ENCODE assay signal across 23 cellular contexts in genomic region chr2:233817305-233817980, GRCh38. TPM values are rescaled to one million over a fixed set of nuclear protein-coding genes. Genes with fewer than 3 reads are reported as not detected.
DNase-seq lines count a peak whose midpoint lies in the region; ATAC-seq and TF ChIP-seq lines count a peak whose summit lies in the region.
"Had no signal": no experiment of that assay in that cellular context is flagged by ENCODE, and none has a peak within 500 bp of the region (broad histone marks: within the 10 kb centered on the region; RNA-seq: fewer than 3 reads in every experiment).

No MANE protein-coding gene starts in this region.

- intact Hi-C loops in cardiac septum (cut with DNase I): no loop called here
- intact Hi-C loops in left ventricle myocardium superior (cut with micrococcal nuclease): no loop called here
- intact Hi-C loops in upper lobe of right lung (cut with DNase I): no loop called here

- no peak for ATAC-seq in left ventricle myocardium superior
- ATAC-seq in upper lobe of right lung: no peak
- no peak for ATAC-seq in GM18511 (IDR thresholded peaks at IDR 0.05; ENCODE audit: unreplicated experiment)
- ATAC-seq: activated CD4-positive, alpha-beta T cell treated with anti-CD3 and anti-CD28 coated beads for 36 hours; activated CD8-positive, alpha-beta memory T cell treated with anti-CD3 and anti-CD28 coated beads, Interleukin-2, amount 10 ng/mL, durations not matched to agents 7 days and 5 days; stimulated activated effector memory CD8-positive, alpha-beta T cell treated with anti-CD3 and anti-CD28 coated beads, Interleukin-12 subunit alpha, Interleukin-12 subunit beta, amount 100 ng/mL, for 72 hours had no signal

- peak; percentile 53 for DNase-seq in cardiac septum (ENCODE audit: low spot score)
- no peak for DNase-seq in left ventricle myocardium superior
- peak; percentile 48 for DNase-seq in fibroblast of mammary gland (ENCODE audit: low read depth)
- no peak for DNase-seq in neural progenitor cell (ENCODE audit: low spot score)
- DNase-seq in upper lobe of right lung: peak; percentile 35
- DNase-seq in activated T-cell treated with anti-CD3 and anti-CD28 coated beads for 4 hours: no peak
- DNase-seq in inferior parietal cortex (ENCODE audit: extremely low spot score): no peak
- DNase-seq: ACHN; activated CD4-positive, alpha-beta T cell treated with anti-CD3 and anti-CD28 coated beads for 36 hours; activated CD8-positive, alpha-beta memory T cell treated with anti-CD3 and anti-CD28 coated beads, Interleukin-2, amount 10 ng/mL, durations not matched to agents 7 days and 5 days; DMS79 treated with DMSO at 0.1 percent for 48 hours; foreskin melanocyte; GOT3; naive B cell; NCI-H1105 treated with DMSO at 0.1 percent for 48 hours; NCI-H2171 treated with DMSO at 0.1 percent for 48 hours; thyroid gland had no signal

- H3F3A ChIP-seq in neural progenitor cell (ENCODE audit: low read depth): no peaks in the 10 kb centered on the region

- no peak overlapping the region for H3K27ac Mint-ChIP-seq in neural progenitor cell
- H3K27ac Mint-ChIP-seq: activated CD4-positive, alpha-beta T cell treated with anti-CD3 and anti-CD28 coated beads for 36 hours; activated CD8-positive, alpha-beta memory T cell treated with anti-CD3 and anti-CD28 coated beads, Interleukin-2, amount 10 ng/mL, durations not matched to agents 7 days and 5 days; naive B cell; stimulated activated effector memory CD8-positive, alpha-beta T cell treated with anti-CD3 and anti-CD28 coated beads, Interleukin-12 subunit alpha, Interleukin-12 subunit beta, amount 100 ng/mL, for 72 hours had no signal

- no peaks in the 10 kb centered on the region for H3K36me3 Mint-ChIP-seq in neural progenitor cell
- H3K36me3 Mint-ChIP-seq: activated CD8-positive, alpha-beta memory T cell treated with anti-CD3 and anti-CD28 coated beads, Interleukin-2, amount 10 ng/mL, durations not matched to agents 7 days and 5 days; CD8-positive, alpha-beta memory T cell; naive B cell; stimulated activated effector memory CD8-positive, alpha-beta T cell treated with anti-CD3 and anti-CD28 coated beads, Interleukin-12 subunit alpha, Interleukin-12 subunit beta, amount 100 ng/mL, for 72 hours had no signal

- no peaks in the 10 kb centered on the region for H3K36me3 ChIP-seq in neural progenitor cell
- H3K36me3 ChIP-seq in upper lobe of right lung: no peaks in the 10 kb centered on the region
- H3K36me3 ChIP-seq: ascending aorta, prostate gland, thyroid gland had no signal

- H3K9me3 Mint-ChIP-seq in neural progenitor cell: no peaks in the 10 kb centered on the region
- H3K9me3 Mint-ChIP-seq: CD8-positive, alpha-beta memory T cell; naive B cell; stimulated activated effector memory CD8-positive, alpha-beta T cell treated with anti-CD3 and anti-CD28 coated beads, Interleukin-12 subunit alpha, Interleukin-12 subunit beta, amount 100 ng/mL, for 72 hours had no signal

- H3K4me2 ChIP-seq in neural progenitor cell: no peak overlapping the region

- H3K4me3 Mint-ChIP-seq in neural progenitor cell: peak overlapping the region; percentile 65
- H3K4me3 Mint-ChIP-seq: activated CD4-positive, alpha-beta T cell treated with anti-CD3 and anti-CD28 coated beads for 36 hours; activated CD8-positive, alpha-beta memory T cell treated with anti-CD3 and anti-CD28 coated beads, Interleukin-2, amount 10 ng/mL, durations not matched to agents 7 days and 5 days; naive B cell; stimulated activated effector memory CD8-positive, alpha-beta T cell treated with anti-CD3 and anti-CD28 coated beads, Interleukin-12 subunit alpha, Interleukin-12 subunit beta, amount 100 ng/mL, for 72 hours had no signal

- peaks cover 10% of the 10 kb centered on the region for H3K4me1 Mint-ChIP-seq in neural progenitor cell
- H3K4me1 Mint-ChIP-seq: activated CD4-positive, alpha-beta T cell treated with anti-CD3 and anti-CD28 coated beads for 36 hours; activated CD8-positive, alpha-beta memory T cell treated with anti-CD3 and anti-CD28 coated beads, Interleukin-2, amount 10 ng/mL, durations not matched to agents 7 days and 5 days; CD8-positive, alpha-beta memory T cell; naive B cell had no signal

- no peak overlapping the region for H3K27ac ChIP-seq in neural progenitor cell
- no peak overlapping the region for H3K27ac ChIP-seq in upper lobe of right lung
- H3K27ac ChIP-seq: ascending aorta, prostate gland, thyroid gland had no signal

- H3K9ac ChIP-seq in neural progenitor cell: no peak overlapping the region

- H4K20me1 ChIP-seq in neural progenitor cell (ENCODE audit: low read depth): no peaks in the 10 kb centered on the region

- H3K4me3 ChIP-seq in fibroblast of mammary gland (ENCODE audit: control insufficient read depth, low read depth, low read length) (no peak overlapping the region), neural progenitor cell (no peak overlapping the region), upper lobe of right lung (no peak overlapping the region)
- H3K4me3 ChIP-seq: ascending aorta, prostate gland, thyroid gland had no signal

- H3K27me3 Mint-ChIP-seq in neural progenitor cell (ENCODE audit: insufficient read depth, low read depth): peaks cover 4% of the 10 kb centered on the region

- no peak for TF ChIP-seq CTCF in fibroblast of mammary gland (conservative IDR thresholded peaks at IDR 0.05; ENCODE audit: control insufficient read depth, insufficient read depth, low read depth, low read length)
- no peak for TF ChIP-seq CTCF in neural progenitor cell (IDR thresholded peaks at IDR 0.05)
- no peak for TF ChIP-seq CTCF in upper lobe of right lung (IDR thresholded peaks at IDR 0.05)

- H2AFZ ChIP-seq in neural progenitor cell (replicated peaks): no peak overlapping the region

- H3K27me3 ChIP-seq in neural progenitor cell: no peaks in the 10 kb centered on the region
- H3K27me3 ChIP-seq in upper lobe of right lung: no peaks in the 10 kb centered on the region
- H3K27me3 ChIP-seq: ascending aorta, thyroid gland had no signal

- H3K4me1 ChIP-seq in neural progenitor cell: no peaks in the 10 kb centered on the region
- no peaks in the 10 kb centered on the region for H3K4me1 ChIP-seq in upper lobe of right lung
- H3K4me1 ChIP-seq: ascending aorta, prostate gland, thyroid gland had no signal

- H3K79me2 ChIP-seq in neural progenitor cell (ENCODE audit: low read depth): no peaks in the 10 kb centered on the region

- no peaks in the 10 kb centered on the region for H3K9me3 ChIP-seq in neural progenitor cell (ENCODE audit: low read depth)
- H3K9me3 ChIP-seq in upper lobe of right lung: no peaks in the 10 kb centered on the region
- H3K9me3 ChIP-seq: ascending aorta, prostate gland, thyroid gland had no signal

RNA-seq across cellular contexts. Expression of gene HJURP, which starts 36.9 kb away (rescaled TPM):
- total RNA-seq in cardiac septum (not detected), left ventricle myocardium superior (0.52 TPM), neural progenitor cell (ENCODE audit: low replicate concordance) (101 and 109 TPM in 2 replicates), upper lobe of right lung (1.2 TPM)
- total RNA-seq: ascending aorta had no signal

RNA-seq across cellular contexts. Expression of gene MROH2A, which starts 39.3 kb away (rescaled TPM):
- total RNA-seq in cardiac septum (not detected), left ventricle myocardium superior (not detected), neural progenitor cell (ENCODE audit: low replicate concordance) (not detected in 2 replicates), upper lobe of right lung (not detected)
- total RNA-seq: activated CD4-positive, alpha-beta T cell treated with anti-CD3 and anti-CD28 coated beads for 36 hours; activated CD8-positive, alpha-beta memory T cell treated with anti-CD3 and anti-CD28 coated beads, Interleukin-2, amount 10 ng/mL, durations not matched to agents 7 days and 5 days; ascending aorta; CD8-positive, alpha-beta memory T cell; cerebellum had no signal

RNA-seq across cellular contexts. Expression of gene UGT1A1, which starts 57.4 kb away (rescaled TPM):
- total RNA-seq in cardiac septum: not detected
- not detected for total RNA-seq in left ventricle myocardium superior
- total RNA-seq in neural progenitor cell (ENCODE audit: low replicate concordance): not detected in 2 replicates
- not detected for total RNA-seq in upper lobe of right lung
- total RNA-seq: activated CD4-positive, alpha-beta T cell treated with anti-CD3 and anti-CD28 coated beads for 36 hours; activated CD8-positive, alpha-beta memory T cell treated with anti-CD3 and anti-CD28 coated beads, Interleukin-2, amount 10 ng/mL, durations not matched to agents 7 days and 5 days; ascending aorta; CD8-positive, alpha-beta memory T cell; cerebellum had no signal

Comparison
In these comparisons a context has a peak if more than half of its experiments do, and no peak if none do; other contexts are left out.
1. DNase-seq: peak in cardiac septum (single experiment), fibroblast of mammary gland (single experiment) and upper lobe of right lung (single experiment); none in left ventricle myocardium superior (single experiment), neural progenitor cell (single experiment), activated T-cell treated with anti-CD3 and anti-CD28 coated beads for 4 hours (single experiment) and inferior parietal cortex (single experiment).
2. RNA of gene HJURP, which starts 36.9 kb away (total RNA-seq): 101 to 109 TPM in neural progenitor cell; 1.2 TPM in upper lobe of right lung (single experiment), 0.52 TPM in left ventricle myocardium superior (single experiment) and not detected in cardiac septum (single experiment); every median in the first group is over 10 times any median in the second.